ENCODE assay signal across 24 cellular contexts in genomic region chr20:38564680-38565079, GRCh38. TPM values are rescaled to one million over a fixed set of nuclear protein-coding genes. Genes with fewer than 3 reads are reported as not detected.
"Had no signal": no experiment of that assay in that cellular context is flagged by ENCODE, and none has a peak within 500 bp of the region (broad histone marks: within the 10 kb centered on the region; RNA-seq: fewer than 3 reads in every experiment).

No MANE protein-coding gene starts in this region.

- ATAC-seq: HepG2 had no signal

- H3K27ac ChIP-seq: KMS-11, SJSA1, SK-N-MC had no signal

- H3K9ac ChIP-seq: KMS-11 had no signal

- H3K4me3 ChIP-seq: SJSA1, SK-N-MC had no signal

- FAIRE-seq: HepG2 had no signal

- H3K9me3 ChIP-seq: SJSA1 had no signal

- H3K4me2 ChIP-seq: KMS-11 had no signal

- DNase-seq: IMR-90, Kasumi-1, MM.1S, NCI-H1092 treated with DMSO at 0.1 percent for 48 hours, NCI-H1436, NCI-H187, NCI-H2029, NCI-H2081 treated with DMSO at 0.1 percent for 48 hours, NCI-H2171, NCI-H226, NCI-H446, NCI-H510A, NCI-H524 treated with DMSO at 0.1 percent for 48 hours, NCI-H69, NCI-H774, Right ventricle myocardium superior, RPMI8226, SIG-M5 had no signal

- H3K27me3 ChIP-seq: SJSA1 had no signal

- H3K4me1 ChIP-seq: SJSA1 had no signal

RNA-seq across cellular contexts. Expression of gene ADIG, which starts 16.3 kb away (rescaled TPM):
- total RNA-seq: HT1080, IMR-90, M059J, Right ventricle myocardium superior, SJSA1 had no signal
- polyA plus RNA-seq: HepG2, IMR-90 had no signal

RNA-seq across cellular contexts. Expression of gene ARHGAP40, which starts 36.9 kb away (rescaled TPM):
- total RNA-seq: IMR-90, Right ventricle myocardium superior, SJSA1 had no signal
- polyA plus RNA-seq: IMR-90 had no signal
